1 cellular context compared by ENCODE assay signal in the genomic region with DNA sequence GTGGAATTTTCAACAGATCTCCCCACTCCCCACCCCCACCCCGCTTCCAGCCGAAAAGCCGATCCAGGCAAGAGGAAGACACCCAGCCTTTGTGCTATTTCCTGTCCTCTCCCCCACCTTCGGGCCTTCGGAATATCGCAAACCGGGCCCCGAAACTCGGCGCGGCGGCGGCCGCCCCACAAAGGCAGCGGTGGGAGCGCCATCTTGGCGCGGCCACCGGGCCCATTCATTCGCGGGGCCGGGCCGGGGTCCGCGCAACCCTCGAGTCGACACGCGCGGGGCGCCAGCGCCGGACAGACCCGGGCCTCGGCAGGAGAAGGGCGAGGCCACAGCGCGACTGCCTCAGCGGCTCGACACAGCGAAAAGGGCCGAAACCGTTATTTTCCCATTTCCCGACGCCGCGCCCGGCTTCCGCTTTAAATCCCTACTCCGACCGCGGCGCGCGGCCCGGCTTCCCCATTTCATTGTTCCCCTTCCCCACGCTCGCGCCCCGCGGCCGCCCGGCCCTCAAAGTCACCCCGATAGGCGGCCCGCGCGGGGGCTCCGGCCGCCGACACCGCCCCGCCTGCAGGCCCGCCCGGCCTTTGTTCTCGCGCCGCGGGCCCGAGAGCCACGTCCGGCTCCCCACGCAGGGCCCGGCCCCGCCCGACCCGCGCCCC.
A peak's percentile ranks its signal among the peaks of the same experiment; 100 is the strongest.
TF ChIP-seq lines count a peak whose summit lies in the region.

No MANE protein-coding gene starts in this region.

TF ChIP-seq in HepG2, 621 proteins besides CTCF, POLR2A, EP300 and RAD21 (continued from another document):
- no peak for TF ChIP-seq PHB2 (IDR thresholded peaks at IDR 0.05; ENCODE audit: partially characterized antibody)
- no peak for TF ChIP-seq ZNF446 (CRISPR knock-in tag; IDR thresholded peaks at IDR 0.05)
- TF ChIP-seq MAZ (IDR thresholded peaks at IDR 0.05; ENCODE audit: borderline replicate concordance, low read depth, low read length), result no peak
- peak; percentile 34; the same call in 1 of the 2 replicates for TF ChIP-seq MAZ (CRISPR knock-in tag; IDR thresholded peaks at IDR 0.05; ENCODE audit: low read depth)
- TF ChIP-seq GABPB1 (CRISPR knock-in tag; IDR thresholded peaks at IDR 0.05), result peak; percentile 59; the same call in 1 of the 2 replicates
- TF ChIP-seq, protein P1, sequence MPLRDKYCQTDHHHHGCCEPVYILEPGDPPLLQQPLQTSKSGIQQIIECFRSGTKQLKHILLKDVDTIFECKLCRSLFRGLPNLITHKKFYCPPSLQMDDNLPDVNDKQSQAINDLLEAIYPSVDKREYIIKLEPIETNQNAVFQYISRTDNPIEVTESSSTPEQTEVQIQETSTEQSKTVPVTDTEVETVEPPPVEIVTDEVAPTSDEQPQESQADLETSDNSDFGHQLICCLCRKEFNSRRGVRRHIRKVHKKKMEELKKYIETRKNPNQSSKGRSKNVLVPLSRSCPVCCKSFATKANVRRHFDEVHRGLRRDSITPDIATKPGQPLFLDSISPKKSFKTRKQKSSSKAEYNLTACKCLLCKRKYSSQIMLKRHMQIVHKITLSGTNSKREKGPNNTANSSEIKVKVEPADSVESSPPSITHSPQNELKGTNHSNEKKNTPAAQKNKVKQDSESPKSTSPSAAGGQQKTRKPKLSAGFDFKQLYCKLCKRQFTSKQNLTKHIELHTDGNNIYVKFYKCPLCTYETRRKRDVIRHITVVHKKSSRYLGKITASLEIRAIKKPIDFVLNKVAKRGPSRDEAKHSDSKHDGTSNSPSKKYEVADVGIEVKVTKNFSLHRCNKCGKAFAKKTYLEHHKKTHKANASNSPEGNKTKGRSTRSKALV (CRISPR knock-in tag; IDR thresholded peaks at IDR 0.05), result no peak
- TF ChIP-seq, protein P2, sequence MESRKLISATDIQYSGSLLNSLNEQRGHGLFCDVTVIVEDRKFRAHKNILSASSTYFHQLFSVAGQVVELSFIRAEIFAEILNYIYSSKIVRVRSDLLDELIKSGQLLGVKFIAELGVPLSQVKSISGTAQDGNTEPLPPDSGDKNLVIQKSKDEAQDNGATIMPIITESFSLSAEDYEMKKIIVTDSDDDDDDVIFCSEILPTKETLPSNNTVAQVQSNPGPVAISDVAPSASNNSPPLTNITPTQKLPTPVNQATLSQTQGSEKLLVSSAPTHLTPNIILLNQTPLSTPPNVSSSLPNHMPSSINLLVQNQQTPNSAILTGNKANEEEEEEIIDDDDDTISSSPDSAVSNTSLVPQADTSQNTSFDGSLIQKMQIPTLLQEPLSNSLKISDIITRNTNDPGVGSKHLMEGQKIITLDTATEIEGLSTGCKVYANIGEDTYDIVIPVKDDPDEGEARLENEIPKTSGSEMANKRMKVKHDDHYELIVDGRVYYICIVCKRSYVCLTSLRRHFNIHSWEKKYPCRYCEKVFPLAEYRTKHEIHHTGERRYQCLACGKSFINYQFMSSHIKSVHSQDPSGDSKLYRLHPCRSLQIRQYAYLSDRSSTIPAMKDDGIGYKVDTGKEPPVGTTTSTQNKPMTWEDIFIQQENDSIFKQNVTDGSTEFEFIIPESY (CRISPR knock-in tag; IDR thresholded peaks at IDR 0.05), result no peak
- peak; percentile 75 for TF ChIP-seq ZFX (CRISPR knock-in tag; IDR thresholded peaks at IDR 0.05; ENCODE audit: low read depth)
- TF ChIP-seq ZNF629 (CRISPR knock-in tag; conservative IDR thresholded peaks at IDR 0.05), result no peak
- peak; percentile 21; the same call in 1 of the 2 replicates for TF ChIP-seq SAP130 (CRISPR knock-in tag; IDR thresholded peaks at IDR 0.05; ENCODE audit: low read depth)
- no peak for TF ChIP-seq ATM (IDR thresholded peaks at IDR 0.05; ENCODE audit: borderline replicate concordance)
- no peak for TF ChIP-seq MTF1 (CRISPR knock-in tag; IDR thresholded peaks at IDR 0.05)
- TF ChIP-seq ZNF850 (CRISPR knock-in tag; conservative IDR thresholded peaks at IDR 0.05), result no peak
- no peak for TF ChIP-seq PCBP1 (IDR thresholded peaks at IDR 0.05; ENCODE audit: borderline replicate concordance, low read depth, low read length)
- TF ChIP-seq RBFOX2 (IDR thresholded peaks at IDR 0.05; ENCODE audit: low read depth, low read length), result peak; percentile 84
- TF ChIP-seq HNRNPK (IDR thresholded peaks at IDR 0.05; ENCODE audit: low read depth, low read length, poor library complexity, severe bottlenecking), result peak; percentile 24
- TF ChIP-seq, protein P3, sequence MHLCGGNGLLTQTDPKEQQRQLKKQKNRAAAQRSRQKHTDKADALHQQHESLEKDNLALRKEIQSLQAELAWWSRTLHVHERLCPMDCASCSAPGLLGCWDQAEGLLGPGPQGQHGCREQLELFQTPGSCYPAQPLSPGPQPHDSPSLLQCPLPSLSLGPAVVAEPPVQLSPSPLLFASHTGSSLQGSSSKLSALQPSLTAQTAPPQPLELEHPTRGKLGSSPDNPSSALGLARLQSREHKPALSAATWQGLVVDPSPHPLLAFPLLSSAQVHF (CRISPR knock-in tag; IDR thresholded peaks at IDR 0.05), result 0 out of 2 replicates have a peak, but pooled peaks have one; percentile 35
- TF ChIP-seq, protein P4, sequence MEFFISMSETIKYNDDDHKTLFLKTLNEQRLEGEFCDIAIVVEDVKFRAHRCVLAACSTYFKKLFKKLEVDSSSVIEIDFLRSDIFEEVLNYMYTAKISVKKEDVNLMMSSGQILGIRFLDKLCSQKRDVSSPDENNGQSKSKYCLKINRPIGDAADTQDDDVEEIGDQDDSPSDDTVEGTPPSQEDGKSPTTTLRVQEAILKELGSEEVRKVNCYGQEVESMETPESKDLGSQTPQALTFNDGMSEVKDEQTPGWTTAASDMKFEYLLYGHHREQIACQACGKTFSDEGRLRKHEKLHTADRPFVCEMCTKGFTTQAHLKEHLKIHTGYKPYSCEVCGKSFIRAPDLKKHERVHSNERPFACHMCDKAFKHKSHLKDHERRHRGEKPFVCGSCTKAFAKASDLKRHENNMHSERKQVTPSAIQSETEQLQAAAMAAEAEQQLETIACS (CRISPR knock-in tag; IDR thresholded peaks at IDR 0.05), result peak; percentile 65
- TF ChIP-seq KMT2B (CRISPR knock-in tag; IDR thresholded peaks at IDR 0.05), result no peak
- TF ChIP-seq, protein P5, sequence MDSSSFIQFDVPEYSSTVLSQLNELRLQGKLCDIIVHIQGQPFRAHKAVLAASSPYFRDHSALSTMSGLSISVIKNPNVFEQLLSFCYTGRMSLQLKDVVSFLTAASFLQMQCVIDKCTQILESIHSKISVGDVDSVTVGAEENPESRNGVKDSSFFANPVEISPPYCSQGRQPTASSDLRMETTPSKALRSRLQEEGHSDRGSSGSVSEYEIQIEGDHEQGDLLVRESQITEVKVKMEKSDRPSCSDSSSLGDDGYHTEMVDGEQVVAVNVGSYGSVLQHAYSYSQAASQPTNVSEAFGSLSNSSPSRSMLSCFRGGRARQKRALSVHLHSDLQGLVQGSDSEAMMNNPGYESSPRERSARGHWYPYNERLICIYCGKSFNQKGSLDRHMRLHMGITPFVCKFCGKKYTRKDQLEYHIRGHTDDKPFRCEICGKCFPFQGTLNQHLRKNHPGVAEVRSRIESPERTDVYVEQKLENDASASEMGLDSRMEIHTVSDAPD (CRISPR knock-in tag; IDR thresholded peaks at IDR 0.05), result no peak
- TF ChIP-seq, protein P6, sequence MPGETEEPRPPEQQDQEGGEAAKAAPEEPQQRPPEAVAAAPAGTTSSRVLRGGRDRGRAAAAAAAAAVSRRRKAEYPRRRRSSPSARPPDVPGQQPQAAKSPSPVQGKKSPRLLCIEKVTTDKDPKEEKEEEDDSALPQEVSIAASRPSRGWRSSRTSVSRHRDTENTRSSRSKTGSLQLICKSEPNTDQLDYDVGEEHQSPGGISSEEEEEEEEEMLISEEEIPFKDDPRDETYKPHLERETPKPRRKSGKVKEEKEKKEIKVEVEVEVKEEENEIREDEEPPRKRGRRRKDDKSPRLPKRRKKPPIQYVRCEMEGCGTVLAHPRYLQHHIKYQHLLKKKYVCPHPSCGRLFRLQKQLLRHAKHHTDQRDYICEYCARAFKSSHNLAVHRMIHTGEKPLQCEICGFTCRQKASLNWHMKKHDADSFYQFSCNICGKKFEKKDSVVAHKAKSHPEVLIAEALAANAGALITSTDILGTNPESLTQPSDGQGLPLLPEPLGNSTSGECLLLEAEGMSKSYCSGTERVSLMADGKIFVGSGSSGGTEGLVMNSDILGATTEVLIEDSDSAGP (CRISPR knock-in tag; IDR thresholded peaks at IDR 0.05; ENCODE audit: borderline replicate concordance), result peak; percentile 62; the same call in 1 of the 2 replicates
- no peak for TF ChIP-seq ZSCAN25 (CRISPR knock-in tag; IDR thresholded peaks at IDR 0.05)
- no peak for TF ChIP-seq MZF1 (CRISPR knock-in tag; IDR thresholded peaks at IDR 0.05; ENCODE audit: borderline replicate concordance)
- no peak for TF ChIP-seq ZNF230 (CRISPR knock-in tag; IDR thresholded peaks at IDR 0.05)
